In genomic region chr11:121808096-121808495, GRCh38 we compare ENCODE assay signal across 2 cellular contexts.
TF ChIP-seq lines count a peak whose summit lies in the region.

No MANE protein-coding gene starts in this region.

TF ChIP-seq in IMR-90, 13 proteins besides CTCF, POLR2A, EP300 and RAD21:
- peak; percentile 85 for TF ChIP-seq MAFK (IDR thresholded peaks at IDR 0.05; ENCODE audit: low read depth, low read length)
- no peak for TF ChIP-seq USF2 (IDR thresholded peaks at IDR 0.05; ENCODE audit: low read depth, low read length)

TF ChIP-seq in H1, 55 proteins besides CTCF, POLR2A, EP300 and RAD21:
- TF ChIP-seq MAFK (IDR thresholded peaks at IDR 0.05; ENCODE audit: low read depth, low read length) (0 out of 2 replicates have a peak, but pooled peaks have one; percentile 29), SIN3A (conservative IDR thresholded peaks at IDR 0.05 in 1 of 2, IDR thresholded peaks at IDR 0.05 in 1 of 2; ENCODE audit: low read depth in 1 of 2, low read length in 2 of 2) (no peak), RXRA (IDR thresholded peaks at IDR 0.05; ENCODE audit: insufficient read depth, low read depth, low read length) (no peak)
TF ChIP-seq in H1: peak in this region for 1.
